ENCODE assay signal across 23 cellular contexts in genomic region chr9:132987021-132987620, GRCh38. TPM values are rescaled to one million over a fixed set of nuclear protein-coding genes. Genes with fewer than 3 reads are reported as not detected.
DNase-seq lines count a peak whose midpoint lies in the region; ATAC-seq and TF ChIP-seq lines count a peak whose summit lies in the region.
"Had no signal": no experiment of that assay in that cellular context is flagged by ENCODE, and none has a peak within 500 bp of the region (broad histone marks: within the 10 kb centered on the region; RNA-seq: fewer than 3 reads in every experiment).

No MANE protein-coding gene starts in this region.

- no peaks in the 10 kb centered on the region for H3K79me2 ChIP-seq in SK-N-SH (ENCODE audit: insufficient read depth)

- H3K4me2 ChIP-seq in SK-N-SH: no peak overlapping the region

- no peaks in the 10 kb centered on the region for H3K9me2 ChIP-seq in SK-N-SH

- TF ChIP-seq POLR2A in sigmoid colon (IDR thresholded peaks at IDR 0.05): no peak

- DNase-seq in SK-N-SH (no peak), H7 (peak; percentile 52), mucosa of descending colon (no peak), hepatic stellate cell (ENCODE audit: low spot score) (no peak), DMS79 treated with DMSO at 0.1 percent for 48 hours (lab: John Stamatoyannopoulos, UW) (no peak), sigmoid colon (no peak)
- DNase-seq: Calu3, GOT3, HCEC 1CT, KG1, NCI-H1092, NCI-H1417 treated with DMSO at 0.1 percent for 48 hours, NCI-H1694 treated with DMSO at 0.1 percent for 48 hours, NCI-H2081, NCI-H2227 treated with DMSO at 0.1 percent for 48 hours, NCI-H510A, Right ventricle myocardium superior had no signal

- H3F3A ChIP-seq in SK-N-SH (replicated peaks; ENCODE audit: insufficient read depth): no peaks in the 10 kb centered on the region

- intact Hi-C loops in mucosa of descending colon (cut with DNase I, micrococcal nuclease) (no loop called here), sigmoid colon (cut with DNase I) (no loop called here)

- 68% methylated on average over 15 of the region's 16 CpGs for WGBS in SK-N-SH (ENCODE audit: low lambda C conversion rate)
- 38 to 65% methylated on average over 16 of the region's 16 CpGs for WGBS in sigmoid colon, 2 donors

- TF ChIP-seq RAD21 in SK-N-SH (IDR thresholded peaks at IDR 0.05; ENCODE audit: low read length): no peak

- peak; percentile 18; the same call in 2 of the 3 replicates for ATAC-seq in SK-N-SH treated with all-trans-retinoic acid at 6 μM for 48 hours
- peak; percentile 7 for ATAC-seq in esophagus mucosa
- peak; percentile 27 for ATAC-seq in mucosa of descending colon

- no peaks in the 10 kb centered on the region for H3K36me3 ChIP-seq in SK-N-SH (replicated peaks in 1 of 2; ENCODE audit: control insufficient read depth in 1 of 2, insufficient read depth in 2 of 2, low read length in 1 of 2)
- H3K36me3 ChIP-seq in H7 (replicated peaks; ENCODE audit: control insufficient read depth, insufficient read depth, low read length): no peaks in the 10 kb centered on the region
- no peaks in the 10 kb centered on the region for H3K36me3 ChIP-seq in mucosa of descending colon (ENCODE audit: low read depth)
- H3K36me3 ChIP-seq in sigmoid colon: no peaks in the 10 kb centered on the region
- H3K36me3 ChIP-seq: SJSA1 had no signal

- TF ChIP-seq CTCF in SK-N-SH (IDR thresholded peaks at IDR 0.05): no peak
- TF ChIP-seq CTCF in mucosa of descending colon (IDR thresholded peaks at IDR 0.05): no peak
- no peak for TF ChIP-seq CTCF in sigmoid colon (IDR thresholded peaks at IDR 0.05)

- H3K27ac ChIP-seq in SK-N-SH (ENCODE audit: low read depth in 2 of 2, low read length in 1 of 2) (no peak overlapping the region), sigmoid colon (no peak overlapping the region)
- H3K27ac ChIP-seq: 22Rv1, SJSA1 had no signal

- H3K4me1 ChIP-seq in SK-N-SH (ENCODE audit: control insufficient read depth in 1 of 2, insufficient read depth in 2 of 2, low read depth in 1 of 2, low read length in 1 of 2): no peaks in the 10 kb centered on the region
- H3K4me1 ChIP-seq in mucosa of descending colon (ENCODE audit: low read depth): no peaks in the 10 kb centered on the region
- no peaks in the 10 kb centered on the region for H3K4me1 ChIP-seq in sigmoid colon
- H3K4me1 ChIP-seq: SJSA1 had no signal

- no peak overlapping the region for H3K9ac ChIP-seq in SK-N-SH

- POLR2A ChIA-PET in SK-N-SH (lab: Yijun Ruan, JAX): no interaction called here

- TF ChIP-seq EP300 in SK-N-SH (IDR thresholded peaks at IDR 0.05; ENCODE audit: borderline replicate concordance in 1 of 2, low read depth in 1 of 2, low read length in 1 of 2) (no peak), sigmoid colon (IDR thresholded peaks at IDR 0.05) (no peak)

- H3K27me3 ChIP-seq in SK-N-SH (ENCODE audit: insufficient read depth) (peaks cover 5% of the 10 kb centered on the region; the same call in 1 of the 2 replicates), H7 (ENCODE audit: control insufficient read depth, insufficient read depth, low read length) (no peaks in the 10 kb centered on the region), sigmoid colon (peaks cover 0 to 45% (median 11%) of the 10 kb centered on the region in 3 donors)

- no peak overlapping the region for H2AFZ ChIP-seq in SK-N-SH (ENCODE audit: low read depth)

- H4K20me1 ChIP-seq in SK-N-SH (ENCODE audit: insufficient read depth): no peaks in the 10 kb centered on the region

- CTCF ChIA-PET in SK-N-SH (lab: Yijun Ruan, JAX): interaction anchor here (0.7 to 1.3 kb wide), 2 partner anchors 9 to 14 kb away, joined by 3 to 9 read pairs; partner anchors contain the start of gene GFI1B

- H3K9me3 ChIP-seq in SK-N-SH (no peaks in the 10 kb centered on the region), mucosa of descending colon (no peaks in the 10 kb centered on the region), sigmoid colon (no peaks in the 10 kb centered on the region)
- H3K9me3 ChIP-seq: SJSA1 had no signal

- H3K4me3 ChIP-seq in SK-N-SH (ENCODE audit: low read depth in 2 of 2, low read length in 1 of 2): no peak overlapping the region
- H3K4me3 ChIP-seq in H7 (ENCODE audit: insufficient read depth, low read depth, low read length): no peak overlapping the region
- H3K4me3 ChIP-seq in mucosa of descending colon: no peak overlapping the region
- no peak overlapping the region for H3K4me3 ChIP-seq in sigmoid colon
- H3K4me3 ChIP-seq: SJSA1 had no signal

TF ChIP-seq in SK-N-SH treated with all-trans-retinoic acid at 6 μM for 48 hours, 23 proteins besides CTCF, POLR2A, EP300 and RAD21 (continues in another document):
- TF ChIP-seq ARNTL (CRISPR knock-in tag; IDR thresholded peaks at IDR 0.05; ENCODE audit: borderline replicate concordance, low read depth): no peak
- no peak for TF ChIP-seq TCF4 (CRISPR knock-in tag; IDR thresholded peaks at IDR 0.05; ENCODE audit: borderline replicate concordance)
- TF ChIP-seq CSRNP3 (CRISPR knock-in tag; IDR thresholded peaks at IDR 0.05): no peak
- TF ChIP-seq BACH2 (CRISPR knock-in tag; IDR thresholded peaks at IDR 0.05; ENCODE audit: borderline replicate concordance): no peak

TF ChIP-seq in SK-N-SH, 30 proteins besides CTCF, POLR2A, EP300 and RAD21:
- TF ChIP-seq GABPA (IDR thresholded peaks at IDR 0.05; ENCODE audit: low read depth): no peak
- TF ChIP-seq USF2 (IDR thresholded peaks at IDR 0.05; ENCODE audit: borderline replicate concordance, low read depth, low read length): no peak

RNA-seq across cellular contexts. Expression of gene GFI1B, which starts 8.6 kb away (rescaled TPM):
- 0.03 TPM in 1 of 2 replicates, not detected in the other for polyA plus RNA-seq in SK-N-SH (2012; rRNA removed)
- 0.01 and 0.03 TPM in 2 replicates for polyA plus RNA-seq in SK-N-SH (2012; cell fraction: cytosol; rRNA removed)
- not detected in 2 replicates for polyA plus RNA-seq in SK-N-SH (2012; cell fraction: nucleus; rRNA removed)
- total RNA-seq in H7 (2014; rRNA removed; shearing (Covaris generic)): 0.52 TPM in 1 of 2 replicates, not detected in the other
- not detected for total RNA-seq in esophagus mucosa
- 1 to 10 TPM; 1.4 to 2.6 (median 1.5) TPM for total RNA-seq in mucosa of descending colon
- total RNA-seq in sigmoid colon: under 1 TPM in 1 of 4 donors, not detected in 3; 0.28 TPM
- polyA plus RNA-seq in sigmoid colon: under 1 TPM in 2 of 3 donors, not detected in 1; 0.87 to 0.92 TPM
- total RNA-seq: B cell, Calu3, HT1080, Right ventricle myocardium superior had no signal

RNA-seq across cellular contexts. Expression of gene TSC1, which starts 42.7 kb away (rescaled TPM):
- polyA plus RNA-seq in SK-N-SH (2012; rRNA removed): 18.3 and 27.6 TPM in 2 replicates
- 7.1 and 8.2 TPM in 2 replicates for polyA plus RNA-seq in SK-N-SH (2012; cell fraction: cytosol; rRNA removed)
- polyA plus RNA-seq in SK-N-SH (2012; cell fraction: nucleus; rRNA removed): 65.5 and 104 TPM in 2 replicates
- total RNA-seq in H7 (2014; rRNA removed; shearing (Covaris generic)): 36.8 and 39.0 TPM in 2 replicates
- total RNA-seq in esophagus mucosa: 22.6 TPM
- total RNA-seq in mucosa of descending colon: 10 to 100 TPM; 34.6 to 53.4 (median 52.3) TPM
- total RNA-seq in sigmoid colon: 10 to 100 TPM; 35.3 to 55.9 (median 36.4) TPM
- polyA plus RNA-seq in sigmoid colon: 10 to 100 TPM in 1 of 3 donors, 1 to 10 TPM in 2; 4.2 to 15.8 (median 4.8) TPM

RNA-seq across cellular contexts. Expression of gene GTF3C5, which starts 43.7 kb away (rescaled TPM):
- polyA plus RNA-seq in SK-N-SH (2012; rRNA removed) (57.3 and 59.1 TPM in 2 replicates), sigmoid colon (10 to 100 TPM; 25.8 to 52.7 (median 28.7) TPM)
- 29.6 and 37.0 TPM in 2 replicates for polyA plus RNA-seq in SK-N-SH (2012; cell fraction: cytosol; rRNA removed)
- 165 and 172 TPM in 2 replicates for polyA plus RNA-seq in SK-N-SH (2012; cell fraction: nucleus; rRNA removed)
- total RNA-seq in H7 (2014; rRNA removed; shearing (Covaris generic)): 131 and 133 TPM in 2 replicates
- total RNA-seq in esophagus mucosa (33.6 TPM), mucosa of descending colon (10 to 100 TPM; 45.8 to 53.6 (median 52.2) TPM), sigmoid colon (10 to 100 TPM; 42.0 to 49.6 (median 47.2) TPM)
